Comparison of ENCODE assay signal across 1 cellular context in the genomic region with DNA sequence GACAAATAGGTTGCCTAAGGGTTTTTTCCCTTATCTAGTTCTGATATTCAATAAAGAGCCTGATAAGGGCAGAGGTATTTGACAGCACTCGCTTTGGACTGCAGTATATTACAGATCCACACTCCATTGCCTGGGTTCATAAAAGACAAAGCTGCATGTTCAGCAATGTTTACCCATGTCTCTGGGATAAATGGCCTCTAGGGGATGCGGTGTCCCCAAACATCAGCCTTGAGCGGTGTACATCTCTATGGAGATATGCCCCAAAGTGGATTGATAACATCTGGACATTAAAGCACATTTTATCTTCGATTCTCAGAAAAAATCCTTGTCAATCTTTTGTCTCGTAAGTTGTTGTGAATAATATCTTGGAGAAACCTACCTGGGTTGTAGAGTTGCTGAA.
TF ChIP-seq lines count a peak whose summit lies in the region.

No MANE protein-coding gene starts in this region.

TF ChIP-seq in HCT116, 20 proteins besides CTCF, POLR2A, EP300 and RAD21 (continued from another document):
- TF ChIP-seq ZBTB33 (IDR thresholded peaks at IDR 0.05; ENCODE audit: extremely low read depth, insufficient replicate concordance, low read length) (no peak), CEBPB (IDR thresholded peaks at IDR 0.05; ENCODE audit: low read depth) (no peak), EZH2phosphoT487 (IDR thresholded peaks at IDR 0.05; ENCODE audit: borderline replicate concordance) (no peak)
